Comparison of ENCODE assay signal across 20 cellular contexts in the genomic region with DNA sequence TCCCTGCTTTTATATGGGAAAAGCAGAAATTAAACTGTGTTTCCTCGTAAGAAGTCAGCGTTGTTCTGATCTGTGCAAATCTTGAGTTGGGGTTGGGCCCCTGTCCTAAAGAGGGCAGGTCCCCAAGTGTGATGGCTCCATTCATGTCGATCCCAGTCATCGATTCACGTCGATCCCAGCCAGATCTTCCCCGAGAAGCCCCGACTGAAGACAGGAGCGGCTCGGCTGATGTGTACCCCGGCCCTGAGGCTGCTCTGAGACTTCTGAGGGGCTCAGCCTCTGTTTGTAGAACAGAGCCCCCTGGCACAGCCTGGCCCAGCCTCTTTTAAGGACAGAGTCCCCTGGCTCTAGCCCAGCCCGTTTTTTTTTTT.
"Had no signal": no experiment of that assay in that cellular context is flagged by ENCODE, and none has a peak within 500 bp of the region (broad histone marks: within the 10 kb centered on the region; RNA-seq: fewer than 3 reads in every experiment).

No MANE protein-coding gene starts in this region.

- H3K9me3 ChIP-seq: esophagus squamous epithelium, gastroesophageal sphincter, left ventricle myocardium inferior, lower lobe of right lung, neutrophil, sigmoid colon had no signal

- H3K36me3 Mint-ChIP-seq: natural killer cell treated with Interleukin-12 subunit alpha and Interleukin-12 subunit beta and Interleukin-15 and Interleukin-18, amount 100 ng/mL, for 72 hours; type B pancreatic cell had no signal

- H3K4me1 ChIP-seq: esophagus squamous epithelium, gastroesophageal sphincter, lower lobe of right lung, sigmoid colon had no signal

- FAIRE-seq: colon, kidney, urothelium cell line had no signal

- H3K27me3 Mint-ChIP-seq: dendritic cell treated with granulocyte-macrophage colony-stimulating factor and Interleukin-4, amounts not matched to agents 40 ng/mL and 50 ng/mL, for 4 days; effector memory CD8-positive, alpha-beta T cell; memory B cell; natural killer cell treated with Interleukin-12 subunit alpha and Interleukin-12 subunit beta and Interleukin-15 and Interleukin-18, amount 100 ng/mL, for 72 hours; type B pancreatic cell had no signal

- H3K27ac ChIP-seq: esophagus squamous epithelium, gastroesophageal sphincter, left ventricle myocardium inferior, lower lobe of right lung, neutrophil, sigmoid colon, skin epidermis had no signal

- H3K27me3 ChIP-seq: esophagus squamous epithelium, gastroesophageal sphincter, neutrophil, sigmoid colon had no signal

- H3K9me3 Mint-ChIP-seq: dendritic cell treated with granulocyte-macrophage colony-stimulating factor and Interleukin-4, amounts not matched to agents 40 ng/mL and 50 ng/mL, for 4 days; effector memory CD8-positive, alpha-beta T cell; memory B cell; natural killer cell treated with Interleukin-12 subunit alpha and Interleukin-12 subunit beta and Interleukin-15 and Interleukin-18, amount 100 ng/mL, for 72 hours; type B pancreatic cell had no signal

- H3K4me3 ChIP-seq: esophagus squamous epithelium, gastroesophageal sphincter, left ventricle myocardium inferior, lower lobe of right lung, sigmoid colon, skin epidermis had no signal

- DNase-seq: effector memory CD8-positive, alpha-beta T cell; esophagus squamous epithelium; foreskin fibroblast; kidney; left cardiac atrium; left ventricle myocardium inferior; lower lobe of right lung; midbrain; sigmoid colon; stimulated activated CD4-positive, alpha-beta T cell treated with anti-CD3 and anti-CD28 coated beads, Interleukin-2, amount 100 ng/mL, for 24 hours; stimulated activated naive CD4-positive, alpha-beta T cell treated with Interleukin-2 at 50 U/mL for 16 hours had no signal

- H3K27ac Mint-ChIP-seq: dendritic cell treated with granulocyte-macrophage colony-stimulating factor and Interleukin-4, amounts not matched to agents 40 ng/mL and 50 ng/mL, for 4 days; memory B cell; natural killer cell treated with Interleukin-12 subunit alpha and Interleukin-12 subunit beta and Interleukin-15 and Interleukin-18, amount 100 ng/mL, for 72 hours had no signal

- H3K4me3 Mint-ChIP-seq: dendritic cell treated with granulocyte-macrophage colony-stimulating factor and Interleukin-4, amounts not matched to agents 40 ng/mL and 50 ng/mL, for 4 days; effector memory CD8-positive, alpha-beta T cell; memory B cell; natural killer cell treated with Interleukin-12 subunit alpha and Interleukin-12 subunit beta and Interleukin-15 and Interleukin-18, amount 100 ng/mL, for 72 hours; type B pancreatic cell had no signal
